Comparison of ENCODE assay signal across 26 cellular contexts in the genomic region with DNA sequence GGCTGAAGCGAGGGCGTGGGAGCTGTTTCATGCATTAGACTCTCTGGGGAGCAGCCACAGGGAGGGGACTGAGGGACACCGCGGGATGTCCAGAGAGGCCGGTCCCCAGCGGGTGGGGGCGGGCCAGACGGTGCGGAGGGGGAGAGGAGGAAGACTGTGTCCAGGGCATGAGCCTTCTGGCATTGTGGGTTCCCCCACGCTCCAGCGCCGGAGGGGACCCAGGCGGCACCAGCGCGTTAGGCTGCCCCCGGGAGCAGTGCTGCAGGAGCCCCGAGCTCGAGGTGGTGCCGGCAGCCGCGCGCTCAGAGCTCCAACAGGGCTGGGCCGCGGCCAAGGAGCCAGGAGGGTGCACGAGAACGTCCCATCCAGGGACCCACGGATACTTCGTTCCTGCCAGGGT. TPM values are rescaled to one million over a fixed set of nuclear protein-coding genes. Genes with fewer than 3 reads are reported as not detected.
DNase-seq lines count a peak whose midpoint lies in the region; ATAC-seq, FAIRE-seq and TF ChIP-seq lines count a peak whose summit lies in the region.
"Had no signal": no experiment of that assay in that cellular context is flagged by ENCODE, and none has a peak within 500 bp of the region (broad histone marks: within the 10 kb centered on the region; RNA-seq: fewer than 3 reads in every experiment).

No MANE protein-coding gene starts in this region.

- H3K9me1 ChIP-seq in K562 (ENCODE audit: control insufficient read depth, insufficient read depth, low read length): no peaks in the 10 kb centered on the region

- H3K36me3 Mint-ChIP-seq in activated T-cell treated with anti-CD3 and anti-CD28 coated beads, Interleukin-2, amount 50 U/mL, for 72 hours (ENCODE audit: insufficient read depth in 2 of 2): no peaks in the 10 kb centered on the region
- H3K36me3 Mint-ChIP-seq: CD8-positive, alpha-beta memory T cell had no signal

- no peaks in the 10 kb centered on the region for H3K9me3 Mint-ChIP-seq in activated T-cell treated with anti-CD3 and anti-CD28 coated beads, Interleukin-2, amount 50 U/mL, for 72 hours
- H3K9me3 Mint-ChIP-seq: CD8-positive, alpha-beta memory T cell had no signal

- no peaks in the 10 kb centered on the region for H3K36me3 ChIP-seq in K562 (ENCODE audit: control insufficient read depth, insufficient read depth, low read length)
- H3K36me3 ChIP-seq in psoas muscle (ENCODE audit: insufficient read depth in 1 of 2, low read depth in 1 of 2): no peaks in the 10 kb centered on the region
- peaks cover 0 to 2% of the 10 kb centered on the region in 2 donors for H3K36me3 ChIP-seq in aorta (ENCODE audit: control insufficient read depth in 1 of 2, insufficient read depth in 2 of 2, low read length in 1 of 2)

- H2AFZ ChIP-seq in K562 (ENCODE audit: low read depth, low read length): no peak overlapping the region

- H3K9me3 ChIP-seq in K562 (replicated peaks; ENCODE audit: control insufficient read depth, insufficient read depth, low read depth, low read length): no peaks in the 10 kb centered on the region
- H3K9me3 ChIP-seq in psoas muscle: no peaks in the 10 kb centered on the region
- no peaks in the 10 kb centered on the region for H3K9me3 ChIP-seq in aorta (ENCODE audit: control insufficient read depth, low read length)

- no peak overlapping the region for H3K4me3 Mint-ChIP-seq in activated T-cell treated with anti-CD3 and anti-CD28 coated beads, Interleukin-2, amount 50 U/mL, for 72 hours
- H3K4me3 Mint-ChIP-seq: CD8-positive, alpha-beta memory T cell had no signal

- H3K4me2 ChIP-seq in K562 (ENCODE audit: insufficient read depth, low read length): no peak overlapping the region

- POLR2A ChIA-PET in K562 (lab: Yijun Ruan, JAX): no interaction called here

- TF ChIP-seq EP300 in K562 (IDR thresholded peaks at IDR 0.05; ENCODE audit: low read length): no peak

- H3K79me2 ChIP-seq in K562 (ENCODE audit: control insufficient read depth, insufficient read depth, low read length): no peaks in the 10 kb centered on the region

- DNase-seq in Right ventricle myocardium inferior (ENCODE audit: missing footprints): peak; percentile 60
- DNase-seq in cardiac septum (ENCODE audit: low spot score): no peak
- no peak for DNase-seq in K562 (ENCODE audit: extremely low read depth in 1 of 4, low spot score in 3 of 4)
- DNase-seq in psoas muscle: no peak
- DNase-seq in aorta: no peak
- no peak for DNase-seq in Kasumi-1 (lab: John Stamatoyannopoulos, UW)
- no peak for DNase-seq in activated T-cell treated with anti-CD3 and anti-CD28 coated beads, Interleukin-2, amount 50 U/mL, for 72 hours
- no peak for DNase-seq in AML-193 (lab: John Stamatoyannopoulos, UW)
- DNase-seq: C1 segment of cervical spinal cord; Calu3; CD8-positive, alpha-beta memory T cell; DMS153; IMR-90; MV-4-11; NCI-H1105 treated with DMSO at 0.1 percent for 48 hours; NCI-H2029 treated with DMSO at 0.1 percent for 48 hours; NCI-H2171 treated with DMSO at 0.1 percent for 48 hours; NCI-H446; NCI-H526; OCI-M1; SHP77 had no signal

- no peaks in the 10 kb centered on the region for H3K4me1 Mint-ChIP-seq in activated T-cell treated with anti-CD3 and anti-CD28 coated beads, Interleukin-2, amount 50 U/mL, for 72 hours (ENCODE audit: low read depth)
- H3K4me1 Mint-ChIP-seq: CD8-positive, alpha-beta memory T cell had no signal

- no TSS peak for BruUV-seq in K562 (replicated peaks; lab: Mats Ljungman, UMichigan)

- no peak for TF ChIP-seq POLR2A in K562 (conservative IDR thresholded peaks at IDR 0.05)

- H3K4me3 ChIP-seq in K562 (no peak overlapping the region), psoas muscle (peak overlapping the region; percentile 15), aorta (ENCODE audit: low read length in 2 of 2) (no peak overlapping the region)

- TF ChIP-seq CTCF in K562 (IDR thresholded peaks at IDR 0.05 in 2 of 3, conservative IDR thresholded peaks at IDR 0.05 in 1 of 3; ENCODE audit: insufficient read depth in 2 of 3, low read depth in 1 of 3, low read length in 3 of 3) (no peak), psoas muscle (IDR thresholded peaks at IDR 0.05) (no peak)

- CTCF ChIA-PET in K562 (lab: Yijun Ruan, JAX; ENCODE audit: low intra/inter-chr PET ratio): no interaction called here

- peaks cover 3% of the 10 kb centered on the region; the same call in 1 of the 2 replicates for H4K20me1 ChIP-seq in K562 (replicated peaks; ENCODE audit: control insufficient read depth, insufficient read depth, low read length)

- no peak for TF ChIP-seq RAD21 in K562 (CRISPR knock-in tag; conservative IDR thresholded peaks at IDR 0.05 in 1 of 2, IDR thresholded peaks at IDR 0.05 in 1 of 2)

- 0% methylated on average over 21 of the region's 28 CpGs for WGBS in K562 (ENCODE audit: insufficient coverage, low coverage, missing lambda C conversion rate)
- WGBS in psoas muscle, 3 donors: 78 to 85% (median 82%) methylated on average over 23 to 28 of the region's 28 CpGs
- 82 to 84% methylated on average over 21 to 28 of the region's 28 CpGs for WGBS in aorta, 2 donors

- intact Hi-C loops in Right ventricle myocardium inferior (cut with DNase I) (no loop called here), cardiac septum (cut with DNase I) (no loop called here), K562 (cut with micrococcal nuclease) (no loop called here), psoas muscle (cut with DNase I) (no loop called here), aorta (cut with DNase I) (no loop called here)

- in situ Hi-C loops in K562 (cut with MboI): no loop called here

- ATAC-seq in Right ventricle myocardium inferior (no peak), K562 (peak; percentile 40; the same call in 2 of the 3 replicates), psoas muscle (no peak), aorta (ENCODE audit: low FRiP score) (peak; percentile 34)
- ATAC-seq in activated T-cell treated with anti-CD3 and anti-CD28 coated beads, Interleukin-2, amount 50 U/mL, for 72 hours (replicated peaks in 1 of 2): no peak
- ATAC-seq: HCT116 had no signal

- H3K27ac ChIP-seq in K562 (ENCODE audit: extremely low read depth, low read depth, low read length): no peak overlapping the region
- H3K27ac ChIP-seq in psoas muscle: no peak overlapping the region
- no peak overlapping the region for H3K27ac ChIP-seq in aorta (ENCODE audit: low read depth in 1 of 2, low read length in 2 of 2)
- H3K27ac ChIP-seq: 22Rv1 had no signal

- no peak for FAIRE-seq in K562 (lab: Jason Lieb, UNC)
- FAIRE-seq: GM12891, HTR-8/SVneo had no signal

- H3K4me1 ChIP-seq in K562 (replicated peaks in 1 of 2; ENCODE audit: control insufficient read depth in 2 of 2, insufficient read depth in 2 of 2, low read length in 2 of 2) (peaks cover 0 to 7% of the 10 kb centered on the region in 2 experiments; a peak in 1 of 5 replicates), psoas muscle (peaks cover 11% of the 10 kb centered on the region), aorta (ENCODE audit: control insufficient read depth in 1 of 2, insufficient read depth in 2 of 2, low read length in 2 of 2) (peaks cover 3 to 5% of the 10 kb centered on the region in 2 donors)

- no peak overlapping the region for H3K27ac Mint-ChIP-seq in activated T-cell treated with anti-CD3 and anti-CD28 coated beads, Interleukin-2, amount 50 U/mL, for 72 hours
- H3K27ac Mint-ChIP-seq: CD8-positive, alpha-beta memory T cell had no signal

- H3K9ac ChIP-seq in K562 (ENCODE audit: insufficient read depth in 1 of 2, low read depth in 2 of 2, low read length in 2 of 2): no peak overlapping the region

- peaks cover 11 to 30% of the 10 kb centered on the region in 2 experiments; a peak in 3 of 5 replicates for H3K27me3 ChIP-seq in K562 (ENCODE audit: control insufficient read depth in 2 of 2, insufficient read depth in 2 of 2, low read length in 2 of 2)
- H3K27me3 ChIP-seq in psoas muscle (ENCODE audit: insufficient read depth in 3 of 3, low read length in 2 of 3): no peaks in the 10 kb centered on the region
- no peaks in the 10 kb centered on the region for H3K27me3 ChIP-seq in aorta (ENCODE audit: control insufficient read depth in 1 of 2, insufficient read depth in 2 of 2, low read length in 1 of 2)

- peaks cover 10% of the 10 kb centered on the region for H3K27me3 Mint-ChIP-seq in activated T-cell treated with anti-CD3 and anti-CD28 coated beads, Interleukin-2, amount 50 U/mL, for 72 hours (ENCODE audit: low read depth)

TF ChIP-seq in K562, 482 proteins besides CTCF, POLR2A, EP300 and RAD21:
- TF ChIP-seq PCBP2 (IDR thresholded peaks at IDR 0.05; ENCODE audit: low read depth, low read length, poor library complexity, severe bottlenecking) (no peak), SETDB1 (IDR thresholded peaks at IDR 0.05; ENCODE audit: low read length) (no peak), ESRRA (IDR thresholded peaks at IDR 0.05; ENCODE audit: borderline replicate concordance, low read depth) (no peak)

RNA-seq across cellular contexts. Expression of gene SLC22A3, which starts 14.4 kb away (rescaled TPM):
- total RNA-seq in Right ventricle myocardium inferior (1.8 TPM), cardiac septum (0.54 TPM), K562 (2014; rRNA removed) (not detected in 2 replicates), K562 (2014; rRNA removed; fragmentation: Illumina TruSeq; extraction: Trizol) (not detected in 2 replicates), K562 (2015; rRNA removed; fragmentation: Illumina TruSeq; extraction: Trizol) (not detected in 2 replicates), K562 (2021) (0.07 TPM in 1 of 2 replicates, not detected in the other), psoas muscle (10 to 100 TPM; 45.4 to 91.9 (median 54.8) TPM), aorta (10 to 100 TPM; 48.4 to 61.0 TPM)
- not detected in 2 replicates for total RNA-seq in K562 (2011; cell fraction: chromatin; rRNA removed; ENCODE audit: low replicate concordance)
- total RNA-seq in K562 (2011; cell fraction: nucleolus; rRNA removed): not detected in 2 replicates
- not detected in 2 replicates for total RNA-seq in K562 (2011; cell fraction: nucleoplasm; rRNA removed)
- polyA plus RNA-seq in K562 (2011; rRNA removed) (not detected in 2 replicates), K562 (2014; fragmentation: Illumina TruSeq; extraction: Trizol) (not detected in 2 replicates), K562 (2014; fragmentation: Nextera tagmentation; extraction: Ambion mirVana) (not detected), K562 (2014; rRNA removed) (not detected in 2 replicates), psoas muscle (100 to 1,000 TPM in 1 of 3 donors, 10 to 100 TPM in 2; 43.7 to 121 (median 45.6) TPM), aorta (10 to 100 TPM; 28.1 to 33.2 TPM)
- not detected in 2 replicates for polyA plus RNA-seq in K562 (2011; cell fraction: cytosol; rRNA removed)
- not detected in 2 replicates for polyA plus RNA-seq in K562 (2011; cell fraction: nucleus; rRNA removed)
- polyA plus RNA-seq in K562 (2012): not detected in 2 replicates
- polyA minus RNA-seq in K562 (2011; rRNA and poly(A)+ RNA removed): not detected in 2 replicates
- not detected in 2 replicates for polyA minus RNA-seq in K562 (2011; cell fraction: cytosol; rRNA and poly(A)+ RNA removed)
- not detected in 2 replicates for polyA minus RNA-seq in K562 (2011; cell fraction: nucleus; rRNA and poly(A)+ RNA removed)
- not detected for total RNA-seq in activated T-cell treated with anti-CD3 and anti-CD28 coated beads, Interleukin-2, amount 50 U/mL, for 72 hours
- total RNA-seq: CD8-positive, alpha-beta memory T cell; G401; IMR-90 had no signal
- polyA plus RNA-seq: CD8-positive, alpha-beta memory T cell; IMR-90 had no signal

Comparison
In these comparisons a context has a peak if more than half of its experiments do, and no peak if none do; other contexts are left out.
1. ATAC-seq: peak in K562 (single experiment) and aorta (single experiment); none in Right ventricle myocardium inferior (single experiment), psoas muscle (0 of 4) and activated T-cell treated with anti-CD3 and anti-CD28 coated beads, Interleukin-2, amount 50 U/mL, for 72 hours (0 of 2).
2. RNA of gene SLC22A3, which starts 14.4 kb away (total RNA-seq): 48.4 to 61.0 TPM in aorta and 45.4 to 91.9 TPM in psoas muscle; 1.8 TPM in Right ventricle myocardium inferior (single experiment), 0.54 TPM in cardiac septum (single experiment), not detected in activated T-cell treated with anti-CD3 and anti-CD28 coated beads, Interleukin-2, amount 50 U/mL, for 72 hours and 0.07 TPM in K562; every median in the first group is over 10 times any median in the second.